ENCODE assay signal across 34 cellular contexts in the genomic region with DNA sequence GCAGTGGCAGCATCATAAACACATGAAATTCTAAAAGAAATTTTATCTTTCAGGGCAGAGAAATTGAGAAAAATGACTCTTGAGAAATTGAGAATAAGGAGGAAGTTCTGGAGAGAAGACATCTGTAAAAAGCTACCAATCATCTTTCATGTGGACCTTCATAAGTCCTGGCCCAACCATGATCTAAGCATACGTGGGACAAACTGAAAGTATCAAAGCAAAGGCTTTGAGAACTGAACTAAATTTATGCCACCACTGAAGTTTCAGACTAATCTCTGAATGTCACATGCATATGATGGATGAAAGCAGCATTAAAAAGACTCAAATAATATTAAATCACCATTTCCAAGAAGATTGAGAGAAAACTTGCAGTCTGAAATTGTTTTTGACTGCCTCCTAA.
"Had no signal": no experiment of that assay in that cellular context is flagged by ENCODE, and none has a peak within 500 bp of the region (broad histone marks: within the 10 kb centered on the region; RNA-seq: fewer than 3 reads in every experiment).

No MANE protein-coding gene starts in this region.

- H3K27ac Mint-ChIP-seq: activated CD4-positive, alpha-beta memory T cell treated with anti-CD3 and anti-CD28 coated beads for 36 hours; activated CD4-positive, alpha-beta T cell treated with anti-CD3 and anti-CD28 coated beads for 36 hours; activated CD4-positive, alpha-beta T cell treated with anti-CD3 and anti-CD28 coated beads, Interleukin-2, amount 10 ng/mL, durations not matched to agents 24 days and 14 days; activated CD8-positive, alpha-beta memory T cell treated with anti-CD3 and anti-CD28 coated beads, Interleukin-2, amount 10 ng/mL, durations not matched to agents 7 days and 5 days; activated CD8-positive, alpha-beta T cell treated with anti-CD3 and anti-CD28 coated beads, Interleukin-2, amount 10 ng/mL, durations not matched to agents 7 days and 5 days; activated naive CD4-positive, alpha-beta T cell treated with anti-CD3 and anti-CD28 coated beads for 36 hours; activated naive CD4-positive, alpha-beta T cell treated with anti-CD3 and anti-CD28 coated beads, Interleukin-2, amount 50 U/mL, for 24 hours; activated naive CD8-positive, alpha-beta T cell treated with anti-CD3 and anti-CD28 coated beads for 36 hours; activated naive CD8-positive, alpha-beta T cell treated with anti-CD3 and anti-CD28 coated beads, Interleukin-2, amount 50 U/mL, for 24 hours; activated T-helper 1 cell treated with anti-CD3 and anti-CD28 coated beads, Interleukin-12 subunit alpha, Interleukin-12 subunit beta, Interleukin-2, Interleukin-4 antibody, amounts not matched to agents 30 ng/mL and 10 ng/mL and 1 ng/mL, durations not matched to agents 14 hours and 24 hours and 36 hours; activated T-helper 2 cell treated with anti-CD3 and anti-CD28 coated beads, Interferon-gamma antibody, Interleukin-2, Interleukin-4, amounts not matched to agents 10 μg/mL and 5 μg/mL and 100 μg/mL, durations not matched to agents 14 hours and 24 hours and 36 hours; brain; effector memory CD8-positive, alpha-beta T cell; T-helper 1 cell treated with Interleukin-12 subunit alpha and Interleukin-12 subunit beta and Interleukin-4 antibody, amounts not matched to agents 30 μg/mL and 1 μg/mL, for 36 hours had no signal

- H3K36me3 Mint-ChIP-seq: activated CD4-positive, alpha-beta memory T cell treated with anti-CD3 and anti-CD28 coated beads for 36 hours; activated CD8-positive, alpha-beta memory T cell treated with anti-CD3 and anti-CD28 coated beads, Interleukin-2, amount 10 ng/mL, durations not matched to agents 7 days and 5 days; activated naive CD4-positive, alpha-beta T cell treated with anti-CD3 and anti-CD28 coated beads, Interleukin-2, amount 50 U/mL, for 24 hours; activated naive CD8-positive, alpha-beta T cell treated with anti-CD3 and anti-CD28 coated beads for 36 hours; brain had no signal

- H3K4me3 Mint-ChIP-seq: activated CD4-positive, alpha-beta memory T cell treated with anti-CD3 and anti-CD28 coated beads for 36 hours; activated CD4-positive, alpha-beta T cell treated with anti-CD3 and anti-CD28 coated beads for 36 hours; activated CD4-positive, alpha-beta T cell treated with anti-CD3 and anti-CD28 coated beads, Interleukin-2, amount 10 ng/mL, durations not matched to agents 24 days and 14 days; activated CD8-positive, alpha-beta memory T cell treated with anti-CD3 and anti-CD28 coated beads, Interleukin-2, amount 10 ng/mL, durations not matched to agents 7 days and 5 days; activated CD8-positive, alpha-beta T cell treated with anti-CD3 and anti-CD28 coated beads, Interleukin-2, amount 10 ng/mL, durations not matched to agents 7 days and 5 days; activated naive CD4-positive, alpha-beta T cell treated with anti-CD3 and anti-CD28 coated beads for 36 hours; activated naive CD4-positive, alpha-beta T cell treated with anti-CD3 and anti-CD28 coated beads, Interleukin-2, amount 50 U/mL, for 24 hours; activated naive CD8-positive, alpha-beta T cell treated with anti-CD3 and anti-CD28 coated beads for 36 hours; activated naive CD8-positive, alpha-beta T cell treated with anti-CD3 and anti-CD28 coated beads, Interleukin-2, amount 50 U/mL, for 24 hours; activated T-helper 1 cell treated with anti-CD3 and anti-CD28 coated beads, Interleukin-12 subunit alpha, Interleukin-12 subunit beta, Interleukin-2, Interleukin-4 antibody, amounts not matched to agents 30 ng/mL and 10 ng/mL and 1 ng/mL, durations not matched to agents 14 hours and 24 hours and 36 hours; brain; central memory CD8-positive, alpha-beta T cell; effector memory CD8-positive, alpha-beta T cell; T-helper 1 cell treated with Interleukin-12 subunit alpha and Interleukin-12 subunit beta and Interleukin-4 antibody, amounts not matched to agents 30 μg/mL and 1 μg/mL, for 36 hours had no signal

- H3K27ac ChIP-seq: adrenal gland, esophagus muscularis mucosa, foreskin keratinocyte, gastrocnemius medialis, heart left ventricle had no signal

- H3K27me3 ChIP-seq: adrenal gland, esophagus muscularis mucosa, foreskin keratinocyte, gastrocnemius medialis, heart left ventricle had no signal

- H3K9me3 ChIP-seq: adrenal gland, esophagus muscularis mucosa, gastrocnemius medialis had no signal

- H3K27me3 Mint-ChIP-seq: activated CD4-positive, alpha-beta memory T cell treated with anti-CD3 and anti-CD28 coated beads for 36 hours; activated CD4-positive, alpha-beta T cell treated with anti-CD3 and anti-CD28 coated beads for 36 hours; activated CD4-positive, alpha-beta T cell treated with anti-CD3 and anti-CD28 coated beads, Interleukin-2, amount 10 ng/mL, durations not matched to agents 24 days and 14 days; activated CD8-positive, alpha-beta memory T cell treated with anti-CD3 and anti-CD28 coated beads, Interleukin-2, amount 10 ng/mL, durations not matched to agents 7 days and 5 days; activated naive CD4-positive, alpha-beta T cell treated with anti-CD3 and anti-CD28 coated beads, Interleukin-2, amount 50 U/mL, for 24 hours; activated naive CD8-positive, alpha-beta T cell treated with anti-CD3 and anti-CD28 coated beads for 36 hours; activated naive CD8-positive, alpha-beta T cell treated with anti-CD3 and anti-CD28 coated beads, Interleukin-2, amount 50 U/mL, for 24 hours; brain; central memory CD8-positive, alpha-beta T cell; effector memory CD8-positive, alpha-beta T cell had no signal

- DNase-seq: activated CD4-positive, alpha-beta memory T cell treated with anti-CD3 and anti-CD28 coated beads for 36 hours; activated CD4-positive, alpha-beta T cell treated with anti-CD3 and anti-CD28 coated beads for 36 hours; activated CD4-positive, alpha-beta T cell treated with anti-CD3 and anti-CD28 coated beads, Interleukin-2, amount 10 ng/mL, durations not matched to agents 24 days and 14 days; activated CD4-positive, CD25-positive, alpha-beta regulatory T cell; activated CD4-positive, CD25-positive, alpha-beta regulatory T cell treated with anti-CD3 and anti-CD28 coated beads, Interleukin-2, amount 50 U/mL, for 72 hours; activated CD8-positive, alpha-beta memory T cell treated with anti-CD3 and anti-CD28 coated beads, Interleukin-2, amount 10 ng/mL, durations not matched to agents 7 days and 5 days; activated CD8-positive, alpha-beta memory T cell treated with anti-CD3 and anti-CD28 coated beads, Interleukin-2, amount 50 U/mL, for 4 hours; activated CD8-positive, alpha-beta T cell treated with anti-CD3 and anti-CD28 coated beads, Interleukin-2, amount 10 ng/mL, durations not matched to agents 7 days and 5 days; activated effector memory CD4-positive, alpha-beta T cell treated with anti-CD3 and anti-CD28 coated beads, Interleukin-2, amount 50 U/mL, for 16 hours; activated naive CD4-positive, alpha-beta T cell treated with anti-CD3 and anti-CD28 coated beads for 36 hours; activated naive CD8-positive, alpha-beta T cell treated with anti-CD3 and anti-CD28 coated beads for 36 hours; activated naive CD8-positive, alpha-beta T cell treated with anti-CD3 and anti-CD28 coated beads, Interleukin-2, amount 50 U/mL, for 24 hours; activated T-cell treated with anti-CD3 and anti-CD28 coated beads, Interleukin-2, amount 50 U/mL, for 1 hour; activated T-cell treated with anti-CD3 and anti-CD28 coated beads, Interleukin-2, amount 50 U/mL, for 48 hours; adrenal gland; amygdala; aorta; cortex of kidney; dermis blood vessel endothelial cell; effector CD4-positive, alpha-beta T cell; effector memory CD8-positive, alpha-beta T cell; erythroblast; foreskin keratinocyte; gastrocnemius medialis; glutamatergic neuron; heart left ventricle; T-helper 9 cell had no signal

- H3K36me3 ChIP-seq: adrenal gland, esophagus muscularis mucosa, gastrocnemius medialis, heart left ventricle had no signal

- H3K4me3 ChIP-seq: adrenal gland, esophagus muscularis mucosa, gastrocnemius medialis, heart left ventricle had no signal

- H3K4me1 Mint-ChIP-seq: activated CD4-positive, alpha-beta T cell treated with anti-CD3 and anti-CD28 coated beads for 36 hours; activated CD4-positive, alpha-beta T cell treated with anti-CD3 and anti-CD28 coated beads, Interleukin-2, amount 10 ng/mL, durations not matched to agents 24 days and 14 days; activated CD8-positive, alpha-beta memory T cell treated with anti-CD3 and anti-CD28 coated beads, Interleukin-2, amount 10 ng/mL, durations not matched to agents 7 days and 5 days; activated naive CD4-positive, alpha-beta T cell treated with anti-CD3 and anti-CD28 coated beads, Interleukin-2, amount 50 U/mL, for 24 hours; activated naive CD8-positive, alpha-beta T cell treated with anti-CD3 and anti-CD28 coated beads for 36 hours; activated naive CD8-positive, alpha-beta T cell treated with anti-CD3 and anti-CD28 coated beads, Interleukin-2, amount 50 U/mL, for 24 hours; central memory CD8-positive, alpha-beta T cell had no signal

- H3K4me1 ChIP-seq: adrenal gland, esophagus muscularis mucosa, foreskin keratinocyte, gastrocnemius medialis, heart left ventricle had no signal
